8 cellular contexts compared by ENCODE assay signal in the genomic region with DNA sequence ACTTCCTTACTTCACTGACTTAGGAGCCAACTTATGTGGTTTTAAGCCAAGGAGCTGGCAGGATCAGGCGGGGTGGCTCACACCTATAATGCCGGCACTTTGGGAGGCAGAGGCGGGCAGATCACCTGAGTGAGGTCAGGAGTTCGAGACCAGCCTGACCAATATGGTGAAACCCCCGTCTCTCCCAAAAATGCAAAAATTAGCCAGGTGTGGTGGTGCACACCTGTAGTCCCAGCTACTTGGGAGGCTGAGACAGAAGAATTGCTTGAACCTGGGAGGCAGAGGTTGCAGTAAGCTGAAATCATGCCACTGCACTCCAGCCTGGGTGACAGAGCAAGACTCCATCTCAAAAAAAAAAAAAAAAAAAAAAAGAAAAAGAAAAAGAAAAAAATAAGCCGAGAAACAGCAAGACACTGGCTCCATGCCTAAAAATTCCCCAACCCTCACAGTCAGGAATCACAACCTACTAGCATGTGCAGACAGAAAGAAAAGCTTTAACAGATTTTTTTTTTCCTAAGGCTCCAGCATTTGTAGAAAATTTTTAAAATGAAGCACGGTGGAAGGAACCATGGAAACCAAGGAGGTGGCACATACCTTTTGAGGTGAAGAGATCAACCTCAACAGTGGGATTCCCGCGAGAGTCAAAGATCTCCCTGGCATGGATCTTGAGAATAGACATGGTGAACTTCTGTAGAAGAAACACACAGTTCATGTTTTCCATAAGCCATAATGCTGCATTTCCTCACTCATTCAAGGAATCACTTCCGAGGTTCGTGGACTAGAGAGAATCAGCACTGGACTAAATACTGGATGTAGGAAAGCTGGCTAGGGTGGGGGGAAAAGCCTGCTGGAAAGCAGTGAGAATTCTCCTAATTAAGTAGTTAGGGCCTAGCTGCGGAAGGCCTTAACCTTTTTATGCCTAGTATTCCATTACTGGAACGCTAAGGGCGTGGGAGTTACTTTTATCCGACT. TPM values are rescaled to one million over a fixed set of nuclear protein-coding genes. Genes with fewer than 3 reads are reported as not detected.
DNase-seq lines count a peak whose midpoint lies in the region; ATAC-seq, FAIRE-seq and TF ChIP-seq lines count a peak whose summit lies in the region.

No MANE protein-coding gene starts in this region.

- H3K9ac ChIP-seq in KMS-11: no peak overlapping the region

- POLR2A ChIA-PET in MCF 10A (lab: Yijun Ruan, JAX): interaction anchor here (0.6 to 2.5 kb wide), 24 partner anchors 8 to 656 kb away, joined by 3 to 22 read pairs (median 4); no protein-coding TSS in a partner anchor

- no peaks in the 10 kb centered on the region for H3K27me3 ChIP-seq in BE2C
- no peaks in the 10 kb centered on the region for H3K27me3 ChIP-seq in KMS-11 (ENCODE audit: insufficient read depth, low read depth)
- no peaks in the 10 kb centered on the region for H3K27me3 ChIP-seq in muscle layer of duodenum (ENCODE audit: low read depth, low read length)
- no peaks in the 10 kb centered on the region for H3K27me3 ChIP-seq in H7 (ENCODE audit: control insufficient read depth, insufficient read depth, low read length)

- H3K4me1 Mint-ChIP-seq in MCF 10A (ENCODE audit: insufficient read depth, unreplicated experiment): peaks cover 44% of the 10 kb centered on the region

- FAIRE-seq in RCC 7860 (lab: Jason Lieb, UNC): no peak

- H3K9me3 ChIP-seq in BE2C (no peaks in the 10 kb centered on the region), muscle layer of duodenum (ENCODE audit: control insufficient read depth in 1 of 2, low read length in 2 of 2) (no peaks in the 10 kb centered on the region)

- H3K4me1 ChIP-seq in BE2C (no peaks in the 10 kb centered on the region), KMS-11 (ENCODE audit: low read depth, poor library complexity, severe bottlenecking) (peaks cover 49% of the 10 kb centered on the region), muscle layer of duodenum (ENCODE audit: control insufficient read depth in 1 of 2, insufficient read depth in 2 of 2, low read length in 2 of 2) (peaks cover 21 to 41% of the 10 kb centered on the region in 2 donors)

- no peaks in the 10 kb centered on the region for H3K27me3 Mint-ChIP-seq in MCF 10A (ENCODE audit: insufficient read depth, unreplicated experiment)

- H4K20me1 ChIP-seq in KMS-11 (ENCODE audit: insufficient read depth): peaks cover 65% of the 10 kb centered on the region

- H3K27ac Mint-ChIP-seq in MCF 10A (ENCODE audit: low read depth, unreplicated experiment): peak overlapping the region; percentile 94

- no peak for ATAC-seq in HG02610 (IDR thresholded peaks at IDR 0.05; ENCODE audit: unreplicated experiment)

- H3K36me3 ChIP-seq in BE2C: peaks cover 82% of the 10 kb centered on the region
- peaks cover 61% of the 10 kb centered on the region; the same call in 1 of the 2 replicates for H3K36me3 ChIP-seq in KMS-11 (ENCODE audit: insufficient read depth)
- H3K36me3 ChIP-seq in muscle layer of duodenum (ENCODE audit: control insufficient read depth in 1 of 2, insufficient read depth in 2 of 2, low read length in 2 of 2): peaks cover 49 to 50% of the 10 kb centered on the region in 2 donors
- H3K36me3 ChIP-seq in H7 (replicated peaks; ENCODE audit: control insufficient read depth, insufficient read depth, low read length): peaks cover 52% of the 10 kb centered on the region

- no TSS peak for BruUV-seq in MCF 10A (replicated peaks; lab: Mats Ljungman, UMichigan)

- CTCF ChIA-PET in MCF 10A (lab: Yijun Ruan, JAX): interaction anchor here (0.6 to 1.8 kb wide), 4 partner anchors 25 to 312 kb away, joined by 3 to 8 read pairs (median 3); no protein-coding TSS in a partner anchor

- peaks cover 100% of the 10 kb centered on the region for H3K36me3 Mint-ChIP-seq in MCF 10A (ENCODE audit: insufficient read depth, unreplicated experiment)

- no peak for DNase-seq in BE2C
- DNase-seq in MCF 10A (ENCODE audit: unreplicated experiment): no peak
- no peak for DNase-seq in dedifferentiated amniotic fluid mesenchymal stem cell (ENCODE audit: extremely low spot score)
- no peak for DNase-seq in RCC 7860 (ENCODE audit: low spot score)
- no peak for DNase-seq in H7

- H3K27ac ChIP-seq in KMS-11: peak overlapping the region; percentile 27; the same call in 1 of the 2 replicates
- H3K27ac ChIP-seq in muscle layer of duodenum (ENCODE audit: low read length): peak overlapping the region; percentile 61

- H3K4me2 ChIP-seq in KMS-11: peak overlapping the region; percentile 63

- H3K9me3 Mint-ChIP-seq in MCF 10A (ENCODE audit: unreplicated experiment): no peaks in the 10 kb centered on the region

- H3K4me3 Mint-ChIP-seq in MCF 10A (ENCODE audit: unreplicated experiment): peak overlapping the region; percentile 84

- H3K4me3 ChIP-seq in BE2C (ENCODE audit: low read depth, low read length): peak overlapping the region; percentile 81
- H3K4me3 ChIP-seq in KMS-11 (IDR thresholded peaks at IDR 0.05; ENCODE audit: insufficient read depth, low read depth, low read length): no peak overlapping the region
- peak overlapping the region in 1 of 2 donors; percentile 17 for H3K4me3 ChIP-seq in muscle layer of duodenum (ENCODE audit: low read depth in 1 of 2, low read length in 2 of 2)
- no peak overlapping the region; the same call in 1 of the 2 replicates for H3K4me3 ChIP-seq in H7 (ENCODE audit: insufficient read depth, low read depth, low read length)

- intact Hi-C loops in MCF 10A (cut with micrococcal nuclease): loop anchor here (2.0 to 5.0 kb wide), 4 partner anchors 16 to 228 kb away; no protein-coding TSS in a partner anchor

- no peak for TF ChIP-seq CTCF in BE2C (IDR thresholded peaks at IDR 0.05; ENCODE audit: low read depth, low read length)
- no peak for TF ChIP-seq CTCF in KMS-11 (conservative IDR thresholded peaks at IDR 0.05; ENCODE audit: low read depth, low read length)
- TF ChIP-seq CTCF in MCF 10A (IDR thresholded peaks at IDR 0.05; ENCODE audit: unreplicated experiment): no peak

- no peak overlapping the region for H2AFZ ChIP-seq in KMS-11 (ENCODE audit: low read depth)

- peaks cover 91% of the 10 kb centered on the region for H3K79me2 ChIP-seq in KMS-11 (ENCODE audit: insufficient read depth, low read depth)

RNA-seq across cellular contexts. Expression of a gene that starts 4.0 kb away (rescaled TPM):
- polyA plus RNA-seq in BE2C (2012; ENCODE audit: insufficient read depth, insufficient read length, low read depth): 1,103 TPM
- 2,592 and 2,811 TPM in 2 replicates for total RNA-seq in MCF 10A (2022)
- total RNA-seq in H7 (2014; rRNA removed; shearing (Covaris generic)): 4,341 and 4,764 TPM in 2 replicates

RNA-seq across cellular contexts. Expression of a gene that starts 57.1 kb away (rescaled TPM):
- polyA plus RNA-seq in BE2C (2012; ENCODE audit: insufficient read depth, insufficient read length, low read depth): 44.0 TPM
- total RNA-seq in MCF 10A (2022): 36.8 and 48.4 TPM in 2 replicates
- total RNA-seq in H7 (2014; rRNA removed; shearing (Covaris generic)): 75.8 and 98.8 TPM in 2 replicates
